9 cellular contexts compared by ENCODE assay signal in the genomic region with DNA sequence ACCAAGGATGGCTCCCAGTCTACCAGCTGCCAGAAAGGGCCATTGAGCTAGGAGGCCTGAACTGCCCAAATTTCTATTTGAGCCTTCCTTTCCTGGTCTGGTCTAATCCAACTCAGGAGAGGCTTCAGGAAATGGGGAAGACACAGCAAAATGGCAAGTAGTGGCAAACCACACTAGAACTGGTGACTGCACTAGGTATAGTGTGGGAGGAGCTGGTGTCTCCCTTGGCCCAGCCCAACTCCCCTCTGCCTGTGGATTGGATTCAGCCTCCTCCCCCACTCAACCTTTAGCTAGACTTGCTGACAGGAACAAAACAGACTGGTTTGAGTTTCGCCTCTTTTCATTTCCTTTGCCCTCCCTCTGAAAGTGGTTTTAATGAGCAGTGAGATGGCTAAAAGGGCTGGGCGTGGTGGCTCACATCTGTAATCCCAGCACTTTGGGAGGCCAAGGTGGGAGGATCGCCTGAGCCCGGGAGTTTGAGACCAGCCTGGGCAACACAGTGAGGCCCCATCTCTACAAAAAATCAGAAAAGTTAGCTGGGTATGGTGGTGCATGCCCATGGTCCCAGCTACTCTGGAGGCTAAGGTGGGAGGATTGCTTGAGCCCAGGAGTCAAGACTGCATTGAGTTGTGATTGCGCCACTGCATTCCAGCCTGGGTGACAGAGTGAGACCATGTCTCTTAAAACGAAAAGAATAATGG.
A peak's percentile ranks its signal among the peaks of the same experiment; 100 is the strongest.
DNase-seq lines count a peak whose midpoint lies in the region; ATAC-seq, FAIRE-seq and TF ChIP-seq lines count a peak whose summit lies in the region.
"Had no signal": no experiment of that assay in that cellular context is flagged by ENCODE, and none has a peak within 500 bp of the region (broad histone marks: within the 10 kb centered on the region; RNA-seq: fewer than 3 reads in every experiment).

No MANE protein-coding gene starts in this region.

- ATAC-seq in DND-41 (ENCODE audit: insufficient read depth, low read depth): 0 out of 3 replicates have a peak, but pooled peaks have one; percentile 16

- H3K4me1 Mint-ChIP-seq in nephron progenitor cell: peaks cover 77% of the 10 kb centered on the region

- no peaks in the 10 kb centered on the region for H3K9me3 ChIP-seq in DND-41 (ENCODE audit: insufficient read depth, low read length, severe bottlenecking)

- no peak overlapping the region for H3K4me3 ChIP-seq in DND-41 (ENCODE audit: low read depth in 1 of 2, low read length in 2 of 2)

- H3K27me3 Mint-ChIP-seq in nephron progenitor cell (ENCODE audit: low read depth, poor library complexity): peaks cover 2% of the 10 kb centered on the region

- no peak overlapping the region for H2AFZ ChIP-seq in DND-41 (ENCODE audit: low read depth, low read length)

- H3K27ac Mint-ChIP-seq in nephron progenitor cell: peak overlapping the region; percentile 94

- no peak for FAIRE-seq in HTR-8/SVneo (lab: Jason Lieb, UNC)

- TF ChIP-seq CTCF in DND-41 (IDR thresholded peaks at IDR 0.05; ENCODE audit: borderline replicate concordance, extremely low read depth, low read length, poor library complexity, severe bottlenecking) (no peak), nephron progenitor cell (IDR thresholded peaks at IDR 0.05) (no peak)

- H3K4me3 Mint-ChIP-seq in nephron progenitor cell: no peak overlapping the region

- DNase-seq in DND-41 (peak; percentile 28), NCI-H226 (peak; percentile 13), caudate nucleus (lab: John Stamatoyannopoulos, UW) (peak in 5 of 61 donors; percentile 4 to 58 (median 44)), nephron progenitor cell (no peak), NAMALWA (ENCODE audit: low spot score) (no peak), NCI-H1930 (lab: John Stamatoyannopoulos, UW) (no peak), HTR-8/SVneo (ENCODE audit: insufficient read length, low spot score) (no peak), NCI-H1092 (lab: John Stamatoyannopoulos, UW) (no peak)
- DNase-seq: effector CD8-positive, alpha-beta T cell had no signal

- peaks cover 28% of the 10 kb centered on the region for H3K36me3 Mint-ChIP-seq in nephron progenitor cell (ENCODE audit: low read depth)

- no peak overlapping the region for H3K9ac ChIP-seq in DND-41 (ENCODE audit: low read depth, low read length)

- H3K27ac ChIP-seq in DND-41 (ENCODE audit: low read length) (no peak overlapping the region), caudate nucleus (ENCODE audit: low read depth, low read length) (peak overlapping the region; percentile 68)

- H3K4me1 ChIP-seq in DND-41 (ENCODE audit: insufficient read depth, low read length): peaks cover 3% of the 10 kb centered on the region

- H3K27me3 ChIP-seq in DND-41 (ENCODE audit: insufficient read depth, low read length, poor library complexity): no peaks in the 10 kb centered on the region

- no peaks in the 10 kb centered on the region for H3K79me2 ChIP-seq in DND-41 (ENCODE audit: insufficient read depth, low read length)

- peaks cover 40% of the 10 kb centered on the region for H3K36me3 ChIP-seq in DND-41 (ENCODE audit: insufficient read depth, low read length)

- peaks cover 4% of the 10 kb centered on the region; the same call in 1 of the 2 replicates for H4K20me1 ChIP-seq in DND-41 (ENCODE audit: insufficient read depth, low read length)

- no peak overlapping the region for H3K4me2 ChIP-seq in DND-41 (ENCODE audit: insufficient read depth, low read length)

- no peaks in the 10 kb centered on the region for H3K9me3 Mint-ChIP-seq in nephron progenitor cell

Comparison
In these comparisons a context has a peak if more than half of its experiments do, and no peak if none do; other contexts are left out.
1. DNase-seq: peak in DND-41 (single experiment) and NCI-H226 (single experiment); none in nephron progenitor cell (single experiment), NAMALWA (single experiment), NCI-H1930 (0 of 2), HTR-8/SVneo (single experiment) and NCI-H1092 (single experiment).